ENCODE assay signal across 8 cellular contexts in the genomic region with DNA sequence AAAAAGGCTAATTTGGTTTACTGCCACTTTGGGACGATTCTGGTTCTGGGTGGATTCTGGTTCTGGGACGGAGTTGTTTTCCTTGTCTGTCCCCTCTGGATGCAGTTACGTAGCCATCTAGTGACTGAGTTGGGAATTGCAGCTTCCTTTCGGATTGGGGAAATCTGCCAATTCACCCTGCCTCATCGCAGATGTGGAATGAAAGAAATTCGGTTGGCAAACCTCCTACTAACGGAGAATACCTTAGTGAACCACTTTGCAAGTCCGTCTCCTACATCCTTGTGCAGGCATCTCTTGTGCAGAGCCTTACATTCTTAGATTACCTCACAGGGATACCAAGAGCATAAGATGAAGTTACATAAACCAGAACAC. TPM values are rescaled to one million over a fixed set of nuclear protein-coding genes. Genes with fewer than 3 reads are reported as not detected.
DNase-seq lines count a peak whose midpoint lies in the region; ATAC-seq, FAIRE-seq and TF ChIP-seq lines count a peak whose summit lies in the region.

No MANE protein-coding gene starts in this region.

- H3K4me3 ChIP-seq in adrenal gland (peak overlapping the region in 2 of 4 donors; percentile 13 to 55), left ventricle myocardium inferior (peak overlapping the region; percentile 61), prostate gland (peak overlapping the region; percentile 6 to 21)

- WGBS in adrenal gland, 4 donors: 0 to 1% (median 0%) methylated on average over 4 to 8 of the region's 8 CpGs
- WGBS in prostate gland: 2% methylated on average over 8 of the region's 8 CpGs

- FAIRE-seq in urothelium cell line (lab: Jason Lieb, UNC): no peak

- H3K36me3 ChIP-seq in adrenal gland (replicated peaks in 1 of 2): no peaks in the 10 kb centered on the region
- H3K36me3 ChIP-seq in left ventricle myocardium inferior: no peaks in the 10 kb centered on the region
- H3K36me3 ChIP-seq in prostate gland: no peaks in the 10 kb centered on the region

- intact Hi-C loops in adrenal gland (cut with DNase I) (loop anchor here in 1 of 2 donors (10.0 kb wide), 1 partner anchor 202 kb away; no protein-coding TSS in a partner anchor), left ventricle myocardium inferior (cut with micrococcal nuclease) (loop anchor here (5.0 kb wide), 1 partner anchor 200 kb away; no protein-coding TSS in a partner anchor), prostate gland (cut with DNase I) (loop anchor here (2.0 to 5.0 kb wide), 2 partner anchors 110 to 202 kb away; a partner anchor contains a TSS)

- TF ChIP-seq POLR2A in adrenal gland (IDR thresholded peaks at IDR 0.05) (no peak), prostate gland (IDR thresholded peaks at IDR 0.05) (no peak)

- H3K9me3 ChIP-seq in adrenal gland (replicated peaks in 1 of 3) (no peaks in the 10 kb centered on the region), left ventricle myocardium inferior (replicated peaks) (no peaks in the 10 kb centered on the region), prostate gland (no peaks in the 10 kb centered on the region)

- H3K27me3 ChIP-seq in adrenal gland: no peaks in the 10 kb centered on the region
- H3K27me3 ChIP-seq in left ventricle myocardium inferior (ENCODE audit: low read depth): no peaks in the 10 kb centered on the region
- no peaks in the 10 kb centered on the region for H3K27me3 ChIP-seq in prostate gland (replicated peaks; ENCODE audit: insufficient read depth)

- H3K4me1 ChIP-seq in adrenal gland (replicated peaks in 1 of 2) (peaks cover 0 to 6% of the 10 kb centered on the region in 2 donors), left ventricle myocardium inferior (peaks cover 5% of the 10 kb centered on the region), prostate gland (replicated peaks) (no peaks in the 10 kb centered on the region)

- DNase-seq in GF-D8 (lab: John Stamatoyannopoulos, UW) (peak; percentile 24), NCI-H1048 (lab: John Stamatoyannopoulos, UW) (peak; percentile 43), SW480 (ENCODE audit: low spot score) (peak; percentile 47), adrenal gland (peak; percentile 68 to 92 (median 83)), left ventricle myocardium inferior (peak; percentile 22), prostate gland (ENCODE audit: low spot score) (peak; percentile 77), urothelium cell line (ENCODE audit: low spot score) (peak; percentile 72)

- TF ChIP-seq CTCF in adrenal gland (IDR thresholded peaks at IDR 0.05) (peak; percentile 91 to 97 (median 96)), left ventricle myocardium inferior (IDR thresholded peaks at IDR 0.05; ENCODE audit: borderline replicate concordance) (peak; percentile 98), prostate gland (IDR thresholded peaks at IDR 0.05) (peak; percentile 75 to 93 (median 90))

- H3K27ac ChIP-seq in adrenal gland (no peak overlapping the region), left ventricle myocardium inferior (replicated peaks) (no peak overlapping the region), prostate gland (no peak overlapping the region)

- no peak for ATAC-seq in HG03159 (IDR thresholded peaks at IDR 0.05; ENCODE audit: unreplicated experiment)

RNA-seq across cellular contexts. Expression of a gene that starts 31.5 kb away (rescaled TPM):
- total RNA-seq in adrenal gland (10 to 100 TPM in 4 of 8 donors, 1 to 10 TPM in 4; 5.4 to 23.0 (median 9.7) TPM), left ventricle myocardium inferior (8.0 TPM), prostate gland (1 to 10 TPM; 6.1 to 9.2 TPM)
- 10 to 100 TPM in 1 of 3 donors, 1 to 10 TPM in 2; 2.0 to 10.1 (median 2.0) TPM for polyA plus RNA-seq in adrenal gland

Comparison
In these comparisons a context has a peak if more than half of its experiments do, and no peak if none do; other contexts are left out.
1. DNase-seq: peak in every context shown above with its lines; median percentile 83 in adrenal gland; 77 in prostate gland; 72 in urothelium cell line; 47 in SW480; 43 in NCI-H1048; 24 in GF-D8; 22 in left ventricle myocardium inferior.